In genomic region chr18:58247363-58247834, GRCh38 we compare ENCODE assay signal across 11 cellular contexts.
DNase-seq lines count a peak whose midpoint lies in the region; ATAC-seq and TF ChIP-seq lines count a peak whose summit lies in the region.
"Had no signal": no experiment of that assay in that cellular context is flagged by ENCODE, and none has a peak within 500 bp of the region (broad histone marks: within the 10 kb centered on the region; RNA-seq: fewer than 3 reads in every experiment).

No MANE protein-coding gene starts in this region.

- no peaks in the 10 kb centered on the region for H3K9me3 Mint-ChIP-seq in activated CD8-positive, alpha-beta memory T cell treated with anti-CD3 and anti-CD28 coated beads, Interleukin-2, amount 10 ng/mL, durations not matched to agents 7 days and 5 days (ENCODE audit: low read depth)
- no peaks in the 10 kb centered on the region for H3K9me3 Mint-ChIP-seq in effector memory CD8-positive, alpha-beta T cell
- H3K9me3 Mint-ChIP-seq: activated naive CD4-positive, alpha-beta T cell treated with anti-CD3 and anti-CD28 coated beads, Interleukin-2, amount 50 U/mL, for 72 hours had no signal

- H3K9me3 ChIP-seq in mucosa of stomach (ENCODE audit: control insufficient read depth, low read length) (no peaks in the 10 kb centered on the region), tibial nerve (no peaks in the 10 kb centered on the region)

- TF ChIP-seq POLR2A in tibial nerve (IDR thresholded peaks at IDR 0.05): no peak

- no peaks in the 10 kb centered on the region for H3K36me3 Mint-ChIP-seq in activated CD8-positive, alpha-beta memory T cell treated with anti-CD3 and anti-CD28 coated beads, Interleukin-2, amount 10 ng/mL, durations not matched to agents 7 days and 5 days
- H3K36me3 Mint-ChIP-seq in effector memory CD8-positive, alpha-beta T cell (ENCODE audit: insufficient read depth): no peaks in the 10 kb centered on the region
- H3K36me3 Mint-ChIP-seq: activated naive CD4-positive, alpha-beta T cell treated with anti-CD3 and anti-CD28 coated beads, Interleukin-2, amount 50 U/mL, for 72 hours had no signal

- H3K27me3 ChIP-seq in foreskin keratinocyte (no peaks in the 10 kb centered on the region), mucosa of stomach (ENCODE audit: control insufficient read depth, insufficient read depth, low read length) (no peaks in the 10 kb centered on the region), tibial nerve (no peaks in the 10 kb centered on the region)

- no peaks in the 10 kb centered on the region for H3K27me3 Mint-ChIP-seq in activated CD8-positive, alpha-beta memory T cell treated with anti-CD3 and anti-CD28 coated beads, Interleukin-2, amount 10 ng/mL, durations not matched to agents 7 days and 5 days
- peaks cover 0 to 15% of the 10 kb centered on the region in 2 donors for H3K27me3 Mint-ChIP-seq in effector memory CD8-positive, alpha-beta T cell

- TF ChIP-seq CTCF in RWPE1 (conservative IDR thresholded peaks at IDR 0.05; ENCODE audit: low read depth): no peak
- no peak for TF ChIP-seq CTCF in foreskin keratinocyte (conservative IDR thresholded peaks at IDR 0.05)
- no peak for TF ChIP-seq CTCF in tibial nerve (IDR thresholded peaks at IDR 0.05)

- TF ChIP-seq EP300 in tibial nerve (IDR thresholded peaks at IDR 0.05): peak in 1 of 2 donors; percentile 29

- H3K4me3 ChIP-seq in mucosa of stomach (ENCODE audit: low read length) (no peak overlapping the region), tibial nerve (peak overlapping the region in 2 of 4 donors; percentile 14 to 20)

- H3K4me1 Mint-ChIP-seq in activated CD8-positive, alpha-beta memory T cell treated with anti-CD3 and anti-CD28 coated beads, Interleukin-2, amount 10 ng/mL, durations not matched to agents 7 days and 5 days: no peaks in the 10 kb centered on the region
- no peaks in the 10 kb centered on the region for H3K4me1 Mint-ChIP-seq in effector memory CD8-positive, alpha-beta T cell (ENCODE audit: low read depth in 2 of 2)

- H3K9ac ChIP-seq in mucosa of stomach (ENCODE audit: low read length): peak overlapping the region; percentile 54

- H3K4me3 Mint-ChIP-seq in activated CD8-positive, alpha-beta memory T cell treated with anti-CD3 and anti-CD28 coated beads, Interleukin-2, amount 10 ng/mL, durations not matched to agents 7 days and 5 days: no peak overlapping the region
- no peak overlapping the region for H3K4me3 Mint-ChIP-seq in effector memory CD8-positive, alpha-beta T cell

- peaks cover 4% of the 10 kb centered on the region for H3K4me1 ChIP-seq in foreskin keratinocyte
- peaks cover 14% of the 10 kb centered on the region for H3K4me1 ChIP-seq in mucosa of stomach (ENCODE audit: control insufficient read depth, insufficient read depth, low read length)
- no peaks in the 10 kb centered on the region for H3K4me1 ChIP-seq in tibial nerve

- POLR2A ChIA-PET in RWPE1 (lab: Yijun Ruan, JAX; ENCODE audit: low non-redundant PET): no interaction called here

- no peaks in the 10 kb centered on the region for H3K36me3 ChIP-seq in mucosa of stomach (ENCODE audit: control insufficient read depth, insufficient read depth, low read length)
- H3K36me3 ChIP-seq in tibial nerve: no peaks in the 10 kb centered on the region

- H3K27ac ChIP-seq in RWPE1 (peak overlapping the region; percentile 33), foreskin keratinocyte (no peak overlapping the region), tibial nerve (peak overlapping the region in 3 of 4 donors; percentile 50 to 67 (median 51))

- DNase-seq in RWPE1 (ENCODE audit: low spot score) (no peak), foreskin keratinocyte (no peak), tibial nerve (ENCODE audit: low spot score in 2 of 2) (no peak), COLO829 (ENCODE audit: low spot score) (no peak)
- DNase-seq in activated CD8-positive, alpha-beta memory T cell treated with anti-CD3 and anti-CD28 coated beads, Interleukin-2, amount 10 ng/mL, durations not matched to agents 7 days and 5 days: no peak
- no peak for DNase-seq in activated CD4-positive, alpha-beta T cell treated with anti-CD3 and anti-CD28 coated beads, Interleukin-2, amount 50 U/mL, for 4 hours
- no peak for DNase-seq in effector memory CD8-positive, alpha-beta T cell
- DNase-seq: GOT3; stimulated activated naive CD8-positive, alpha-beta T cell treated with anti-CD3 and anti-CD28 coated beads, Interleukin-15, Interleukin-2, amounts not matched to agents 100 U/mL and 50 U/mL, for 24 hours had no signal

- CTCF ChIA-PET in RWPE1 (lab: Yijun Ruan, JAX): no interaction called here
- CTCF ChIA-PET in activated CD8-positive, alpha-beta memory T cell treated with anti-CD3 and anti-CD28 coated beads, Interleukin-2, amount 10 ng/mL, durations not matched to agents 7 days and 5 days (lab: Charles Lee): no interaction called here

- H3K27ac Mint-ChIP-seq in activated CD8-positive, alpha-beta memory T cell treated with anti-CD3 and anti-CD28 coated beads, Interleukin-2, amount 10 ng/mL, durations not matched to agents 7 days and 5 days: no peak overlapping the region
- no peak overlapping the region for H3K27ac Mint-ChIP-seq in effector memory CD8-positive, alpha-beta T cell
- H3K27ac Mint-ChIP-seq: activated naive CD4-positive, alpha-beta T cell treated with anti-CD3 and anti-CD28 coated beads, Interleukin-2, amount 50 U/mL, for 72 hours had no signal

- ATAC-seq in foreskin keratinocyte: peak; percentile 68
- ATAC-seq in activated CD8-positive, alpha-beta memory T cell treated with anti-CD3 and anti-CD28 coated beads, Interleukin-2, amount 10 ng/mL, durations not matched to agents 7 days and 5 days: no peak
- ATAC-seq in effector memory CD8-positive, alpha-beta T cell (replicated peaks): no peak
- ATAC-seq: activated naive CD4-positive, alpha-beta T cell treated with anti-CD3 and anti-CD28 coated beads, Interleukin-2, amount 50 U/mL, for 72 hours; stimulated activated naive CD8-positive, alpha-beta T cell treated with anti-CD3 and anti-CD28 coated beads, Interleukin-15, Interleukin-2, amounts not matched to agents 100 U/mL and 50 U/mL, for 24 hours had no signal

- 16 to 20% methylated on average over 20 of the region's 20 CpGs for WGBS in tibial nerve, 2 donors
